Comparison of ENCODE assay signal across 2 cellular contexts in the genomic region with DNA sequence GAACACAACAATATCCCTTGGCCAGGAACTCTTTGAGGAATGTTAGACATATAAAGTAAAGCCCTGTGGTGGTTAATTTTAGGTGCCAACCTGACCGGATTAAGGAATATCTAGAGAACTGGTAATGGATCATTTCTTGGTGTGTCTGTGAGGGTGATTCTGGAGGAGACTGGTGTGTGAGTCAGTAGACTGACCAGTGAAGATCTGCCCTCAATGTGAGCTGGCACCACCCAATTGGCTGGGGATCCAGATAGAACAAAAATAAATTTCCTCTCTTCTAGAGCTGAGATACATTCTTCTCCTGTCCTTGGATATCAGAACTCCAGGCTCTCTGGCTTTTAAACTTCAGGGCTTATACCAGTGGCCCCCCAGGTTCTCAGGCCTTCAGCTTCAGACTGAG.
TF ChIP-seq lines count a peak whose summit lies in the region.

No MANE protein-coding gene starts in this region.

TF ChIP-seq in SK-N-SH treated with all-trans-retinoic acid at 6 μM for 48 hours, 23 proteins besides CTCF, POLR2A, EP300 and RAD21 (continued from another document):
- TF ChIP-seq, protein P1, sequence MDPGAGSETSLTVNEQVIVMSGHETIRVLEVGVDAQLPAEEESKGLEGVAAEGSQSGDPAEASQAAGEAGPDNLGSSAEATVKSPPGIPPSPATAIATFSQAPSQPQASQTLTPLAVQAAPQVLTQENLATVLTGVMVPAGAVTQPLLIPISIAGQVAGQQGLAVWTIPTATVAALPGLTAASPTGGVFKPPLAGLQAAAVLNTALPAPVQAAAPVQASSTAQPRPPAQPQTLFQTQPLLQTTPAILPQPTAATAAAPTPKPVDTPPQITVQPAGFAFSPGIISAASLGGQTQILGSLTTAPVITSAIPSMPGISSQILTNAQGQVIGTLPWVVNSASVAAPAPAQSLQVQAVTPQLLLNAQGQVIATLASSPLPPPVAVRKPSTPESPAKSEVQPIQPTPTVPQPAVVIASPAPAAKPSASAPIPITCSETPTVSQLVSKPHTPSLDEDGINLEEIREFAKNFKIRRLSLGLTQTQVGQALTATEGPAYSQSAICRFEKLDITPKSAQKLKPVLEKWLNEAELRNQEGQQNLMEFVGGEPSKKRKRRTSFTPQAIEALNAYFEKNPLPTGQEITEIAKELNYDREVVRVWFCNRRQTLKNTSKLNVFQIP (CRISPR knock-in tag; IDR thresholded peaks at IDR 0.05; ENCODE audit: borderline replicate concordance, low read depth), result no peak
- no peak for TF ChIP-seq TCF4 (CRISPR knock-in tag; IDR thresholded peaks at IDR 0.05; ENCODE audit: borderline replicate concordance)
- TF ChIP-seq SNAI2 (CRISPR knock-in tag; IDR thresholded peaks at IDR 0.05), result no peak
- TF ChIP-seq, protein P2, sequence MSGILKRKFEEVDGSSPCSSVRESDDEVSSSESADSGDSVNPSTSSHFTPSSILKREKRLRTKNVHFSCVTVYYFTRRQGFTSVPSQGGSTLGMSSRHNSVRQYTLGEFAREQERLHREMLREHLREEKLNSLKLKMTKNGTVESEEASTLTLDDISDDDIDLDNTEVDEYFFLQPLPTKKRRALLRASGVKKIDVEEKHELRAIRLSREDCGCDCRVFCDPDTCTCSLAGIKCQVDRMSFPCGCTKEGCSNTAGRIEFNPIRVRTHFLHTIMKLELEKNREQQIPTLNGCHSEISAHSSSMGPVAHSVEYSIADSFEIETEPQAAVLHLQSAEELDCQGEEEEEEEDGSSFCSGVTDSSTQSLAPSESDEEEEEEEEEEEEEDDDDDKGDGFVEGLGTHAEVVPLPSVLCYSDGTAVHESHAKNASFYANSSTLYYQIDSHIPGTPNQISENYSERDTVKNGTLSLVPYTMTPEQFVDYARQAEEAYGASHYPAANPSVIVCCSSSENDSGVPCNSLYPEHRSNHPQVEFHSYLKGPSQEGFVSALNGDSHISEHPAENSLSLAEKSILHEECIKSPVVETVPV (CRISPR knock-in tag; IDR thresholded peaks at IDR 0.05), result no peak
- no peak for TF ChIP-seq ZC3H10 (CRISPR knock-in tag; IDR thresholded peaks at IDR 0.05)
- no peak for TF ChIP-seq RARB (CRISPR knock-in tag; IDR thresholded peaks at IDR 0.05)
- TF ChIP-seq TOX (CRISPR knock-in tag; IDR thresholded peaks at IDR 0.05; ENCODE audit: borderline replicate concordance), result no peak
- TF ChIP-seq ZNF8 (CRISPR knock-in tag; IDR thresholded peaks at IDR 0.05), result no peak
- no peak for TF ChIP-seq CSDC2 (CRISPR knock-in tag; IDR thresholded peaks at IDR 0.05)
- TF ChIP-seq ESRRG (CRISPR knock-in tag; IDR thresholded peaks at IDR 0.05), result no peak
- TF ChIP-seq, protein P3, sequence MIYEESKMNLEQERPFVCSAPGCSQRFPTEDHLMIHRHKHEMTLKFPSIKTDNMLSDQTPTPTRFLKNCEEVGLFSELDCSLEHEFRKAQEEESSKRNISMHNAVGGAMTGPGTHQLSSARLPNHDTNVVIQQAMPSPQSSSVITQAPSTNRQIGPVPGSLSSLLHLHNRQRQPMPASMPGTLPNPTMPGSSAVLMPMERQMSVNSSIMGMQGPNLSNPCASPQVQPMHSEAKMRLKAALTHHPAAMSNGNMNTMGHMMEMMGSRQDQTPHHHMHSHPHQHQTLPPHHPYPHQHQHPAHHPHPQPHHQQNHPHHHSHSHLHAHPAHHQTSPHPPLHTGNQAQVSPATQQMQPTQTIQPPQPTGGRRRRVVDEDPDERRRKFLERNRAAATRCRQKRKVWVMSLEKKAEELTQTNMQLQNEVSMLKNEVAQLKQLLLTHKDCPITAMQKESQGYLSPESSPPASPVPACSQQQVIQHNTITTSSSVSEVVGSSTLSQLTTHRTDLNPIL (CRISPR knock-in tag; IDR thresholded peaks at IDR 0.05; ENCODE audit: low read depth), result no peak
- no peak for TF ChIP-seq GLIS3 (CRISPR knock-in tag; IDR thresholded peaks at IDR 0.05)
- TF ChIP-seq ZFP30 (CRISPR knock-in tag; IDR thresholded peaks at IDR 0.05), result no peak
- no peak for TF ChIP-seq ARNTL (CRISPR knock-in tag; IDR thresholded peaks at IDR 0.05; ENCODE audit: borderline replicate concordance, low read depth)

TF ChIP-seq in SK-N-SH, 30 proteins besides CTCF, POLR2A, EP300 and RAD21 (continued from another document):
- TF ChIP-seq GATA2 (CRISPR knock-in tag; IDR thresholded peaks at IDR 0.05), result no peak
- no peak for TF ChIP-seq FOXM1 (IDR thresholded peaks at IDR 0.05; ENCODE audit: low read depth)
- TF ChIP-seq, protein P4, sequence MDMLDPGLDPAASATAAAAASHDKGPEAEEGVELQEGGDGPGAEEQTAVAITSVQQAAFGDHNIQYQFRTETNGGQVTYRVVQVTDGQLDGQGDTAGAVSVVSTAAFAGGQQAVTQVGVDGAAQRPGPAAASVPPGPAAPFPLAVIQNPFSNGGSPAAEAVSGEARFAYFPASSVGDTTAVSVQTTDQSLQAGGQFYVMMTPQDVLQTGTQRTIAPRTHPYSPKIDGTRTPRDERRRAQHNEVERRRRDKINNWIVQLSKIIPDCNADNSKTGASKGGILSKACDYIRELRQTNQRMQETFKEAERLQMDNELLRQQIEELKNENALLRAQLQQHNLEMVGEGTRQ (IDR thresholded peaks at IDR 0.05; ENCODE audit: borderline replicate concordance, low read depth, low read length), result no peak
- no peak for TF ChIP-seq POLR2AphosphoS5 (IDR thresholded peaks at IDR 0.05; ENCODE audit: low read depth, low read length)
